In genomic region chr20:59781236-59781635, GRCh38 we compare ENCODE assay signal across 15 cellular contexts.
"Had no signal": no experiment of that assay in that cellular context is flagged by ENCODE, and none has a peak within 500 bp of the region (broad histone marks: within the 10 kb centered on the region; RNA-seq: fewer than 3 reads in every experiment).

No MANE protein-coding gene starts in this region.

- H3K9me3 Mint-ChIP-seq: activated CD4-positive, alpha-beta T cell treated with anti-CD3 and anti-CD28 coated beads, Interleukin-2, amount 10 ng/mL, durations not matched to agents 7 days and 5 days; activated CD8-positive, alpha-beta T cell treated with anti-CD3 and anti-CD28 coated beads for 36 hours; activated naive CD8-positive, alpha-beta T cell treated with anti-CD3 and anti-CD28 coated beads for 36 hours; activated T-cell treated with anti-CD3 and anti-CD28 coated beads, Interleukin-2, amount 50 U/mL, for 4 hours; activated T-helper 2 cell treated with anti-CD3 and anti-CD28 coated beads, Interferon-gamma antibody, Interleukin-2, Interleukin-4, amounts not matched to agents 10 μg/mL and 5 μg/mL and 100 μg/mL, durations not matched to agents 14 hours and 24 hours and 36 hours; central memory CD8-positive, alpha-beta T cell had no signal

- H3K36me3 Mint-ChIP-seq: activated naive CD8-positive, alpha-beta T cell treated with anti-CD3 and anti-CD28 coated beads for 36 hours had no signal

- H3K27me3 Mint-ChIP-seq: activated CD4-positive, alpha-beta T cell treated with anti-CD3 and anti-CD28 coated beads, Interleukin-2, amount 10 ng/mL, durations not matched to agents 7 days and 5 days; activated CD8-positive, alpha-beta T cell treated with anti-CD3 and anti-CD28 coated beads for 36 hours; activated naive CD8-positive, alpha-beta T cell treated with anti-CD3 and anti-CD28 coated beads for 36 hours had no signal

- H3K4me1 Mint-ChIP-seq: activated CD4-positive, alpha-beta T cell treated with anti-CD3 and anti-CD28 coated beads, Interleukin-2, amount 10 ng/mL, durations not matched to agents 7 days and 5 days; activated naive CD8-positive, alpha-beta T cell treated with anti-CD3 and anti-CD28 coated beads for 36 hours; central memory CD8-positive, alpha-beta T cell had no signal

- H3K4me3 ChIP-seq: esophagus squamous epithelium, gastrocnemius medialis, upper lobe of right lung had no signal

- H3K27ac ChIP-seq: esophagus squamous epithelium, gastrocnemius medialis, upper lobe of right lung had no signal

- H3K27ac Mint-ChIP-seq: activated CD4-positive, alpha-beta T cell treated with anti-CD3 and anti-CD28 coated beads, Interleukin-2, amount 10 ng/mL, durations not matched to agents 7 days and 5 days; activated CD8-positive, alpha-beta T cell treated with anti-CD3 and anti-CD28 coated beads for 36 hours; activated naive CD8-positive, alpha-beta T cell treated with anti-CD3 and anti-CD28 coated beads for 36 hours; activated T-helper 2 cell treated with anti-CD3 and anti-CD28 coated beads, Interferon-gamma antibody, Interleukin-2, Interleukin-4, amounts not matched to agents 10 μg/mL and 5 μg/mL and 100 μg/mL, durations not matched to agents 14 hours and 24 hours and 36 hours had no signal

- ATAC-seq: activated CD8-positive, alpha-beta T cell treated with anti-CD3 and anti-CD28 coated beads for 36 hours; activated T-cell treated with anti-CD3 and anti-CD28 coated beads, Interleukin-2, amount 50 U/mL, for 4 hours; gastrocnemius medialis; left ventricle myocardium superior; stimulated activated naive CD8-positive, alpha-beta T cell treated with anti-CD3 and anti-CD28 coated beads, Interleukin-15, Interleukin-2, amounts not matched to agents 100 U/mL and 50 U/mL, for 24 hours; upper lobe of right lung had no signal

- DNase-seq: activated CD4-positive, alpha-beta T cell treated with anti-CD3 and anti-CD28 coated beads, Interleukin-2, amount 10 ng/mL, durations not matched to agents 7 days and 5 days; activated CD8-positive, alpha-beta T cell treated with anti-CD3 and anti-CD28 coated beads for 36 hours; activated naive CD4-positive, alpha-beta T cell; activated naive CD8-positive, alpha-beta T cell treated with anti-CD3 and anti-CD28 coated beads for 36 hours; activated T-cell treated with anti-CD3 and anti-CD28 coated beads, Interleukin-2, amount 50 U/mL, for 4 hours; esophagus squamous epithelium; gastrocnemius medialis; hippocampal formation; left ventricle myocardium superior; occipital lobe; stimulated activated CD4-positive, alpha-beta T cell treated with anti-CD3 and anti-CD28 coated beads, Interleukin-4, amount 100 ng/mL, for 4 hours; stimulated activated naive CD8-positive, alpha-beta T cell treated with anti-CD3 and anti-CD28 coated beads, Interleukin-15, Interleukin-2, amounts not matched to agents 100 U/mL and 50 U/mL, for 24 hours; upper lobe of right lung had no signal

- H3K4me3 Mint-ChIP-seq: activated CD4-positive, alpha-beta T cell treated with anti-CD3 and anti-CD28 coated beads, Interleukin-2, amount 10 ng/mL, durations not matched to agents 7 days and 5 days; activated CD8-positive, alpha-beta T cell treated with anti-CD3 and anti-CD28 coated beads for 36 hours; activated naive CD8-positive, alpha-beta T cell treated with anti-CD3 and anti-CD28 coated beads for 36 hours; activated T-cell treated with anti-CD3 and anti-CD28 coated beads, Interleukin-2, amount 50 U/mL, for 4 hours; central memory CD8-positive, alpha-beta T cell had no signal
